In genomic region chr16:27202923-27203428, GRCh38 we compare ENCODE assay signal across 7 cellular contexts. TPM values are rescaled to one million over a fixed set of nuclear protein-coding genes. Genes with fewer than 3 reads are reported as not detected.
A peak's percentile ranks its signal among the peaks of the same experiment; 100 is the strongest.
DNase-seq lines count a peak whose midpoint lies in the region; TF ChIP-seq lines count a peak whose summit lies in the region.

No MANE protein-coding gene starts in this region.

- H3K4me3 Mint-ChIP-seq in activated naive CD8-positive, alpha-beta T cell = peak overlapping the region; percentile 100

- intact Hi-C loops in stomach (cut with DNase I; ENCODE audit: low total_unique reads) = no loop called here

- H3K9me3 Mint-ChIP-seq in activated naive CD8-positive, alpha-beta T cell (ENCODE audit: low read depth) = no peaks in the 10 kb centered on the region

- H3K27me3 ChIP-seq in HUES48 (ENCODE audit: control insufficient read depth, insufficient read depth, low read length) (no peaks in the 10 kb centered on the region), iPS-20b (ENCODE audit: insufficient read depth, low read length) (no peaks in the 10 kb centered on the region), stomach (no peaks in the 10 kb centered on the region)

- H3K9ac ChIP-seq in HUES48 (ENCODE audit: low read depth, low read length) (no peak overlapping the region; the same call in 1 of the 2 replicates), iPS-20b (ENCODE audit: low read depth, low read length) (peak overlapping the region; percentile 97; the same call in 1 of the 2 replicates)

- peaks cover 2% of the 10 kb centered on the region for H3K36me3 Mint-ChIP-seq in activated naive CD8-positive, alpha-beta T cell

- H3K9me3 ChIP-seq in HUES48 (ENCODE audit: control insufficient read depth, insufficient read depth, low read length) = no peaks in the 10 kb centered on the region
- H3K9me3 ChIP-seq in iPS-20b (ENCODE audit: insufficient read depth, low read depth, low read length) = no peaks in the 10 kb centered on the region
- no peaks in the 10 kb centered on the region for H3K9me3 ChIP-seq in stomach

- WGBS in stomach, 5 donors = 42 to 50% (median 43%) methylated on average over 10 to 11 of the region's 11 CpGs

- H3K27ac ChIP-seq in HUES48 (ENCODE audit: low read depth, low read length) = peak overlapping the region; percentile 96
- peak overlapping the region; percentile 98 for H3K27ac ChIP-seq in iPS-20b (ENCODE audit: low read length)
- peak overlapping the region; percentile 89 to 98 (median 97) for H3K27ac ChIP-seq in stomach

- TF ChIP-seq POLR2A in stomach (IDR thresholded peaks at IDR 0.05) = no peak

- no peaks in the 10 kb centered on the region for H3K27me3 Mint-ChIP-seq in activated naive CD8-positive, alpha-beta T cell

- TF ChIP-seq EP300 in stomach (IDR thresholded peaks at IDR 0.05) = no peak

- no peak for DNase-seq in stomach
- no peak for DNase-seq in cerebellar cortex (ENCODE audit: low spot score)
- DNase-seq in activated effector memory CD4-positive, alpha-beta T cell treated with anti-CD3 and anti-CD28 coated beads, Interleukin-2, amount 50 U/mL, for 16 hours = no peak
- DNase-seq in EL = no peak

- H3K4me3 ChIP-seq in HUES48 (ENCODE audit: low read depth, low read length) = peak overlapping the region; percentile 82
- H3K4me3 ChIP-seq in iPS-20b (ENCODE audit: low read length) = peak overlapping the region; percentile 93
- peak overlapping the region; percentile 58 to 72 (median 64) for H3K4me3 ChIP-seq in stomach

- H3K27ac Mint-ChIP-seq in activated naive CD8-positive, alpha-beta T cell = peak overlapping the region; percentile 100

- peaks cover 59% of the 10 kb centered on the region for H3K4me1 Mint-ChIP-seq in activated naive CD8-positive, alpha-beta T cell (ENCODE audit: low read depth)

- no peak for TF ChIP-seq CTCF in stomach (IDR thresholded peaks at IDR 0.05)

- H3K36me3 ChIP-seq in HUES48 (ENCODE audit: control insufficient read depth, insufficient read depth, low read length) (no peaks in the 10 kb centered on the region), iPS-20b (ENCODE audit: insufficient read depth, low read depth, low read length) (no peaks in the 10 kb centered on the region), stomach (peaks cover 0 to 7% (median 0%) of the 10 kb centered on the region in 4 donors)

- H3K4me1 ChIP-seq in HUES48 (ENCODE audit: control insufficient read depth, insufficient read depth, low read length) (peaks cover 4% of the 10 kb centered on the region; the same call in 1 of the 2 replicates), iPS-20b (ENCODE audit: insufficient read depth, low read length) (peaks cover 4% of the 10 kb centered on the region; the same call in 1 of the 2 replicates), stomach (peaks cover 13 to 31% (median 23%) of the 10 kb centered on the region in 4 donors)

RNA-seq across cellular contexts. Expression of gene KDM8, which starts 0.3 kb away (rescaled TPM):
- total RNA-seq in stomach = 10 to 100 TPM in 1 of 5 donors, 1 to 10 TPM in 4; 1.4 to 58.3 (median 3.1) TPM
- 1 to 10 TPM; 2.7 to 3.5 (median 2.7) TPM for polyA plus RNA-seq in stomach
